In the genomic region with DNA sequence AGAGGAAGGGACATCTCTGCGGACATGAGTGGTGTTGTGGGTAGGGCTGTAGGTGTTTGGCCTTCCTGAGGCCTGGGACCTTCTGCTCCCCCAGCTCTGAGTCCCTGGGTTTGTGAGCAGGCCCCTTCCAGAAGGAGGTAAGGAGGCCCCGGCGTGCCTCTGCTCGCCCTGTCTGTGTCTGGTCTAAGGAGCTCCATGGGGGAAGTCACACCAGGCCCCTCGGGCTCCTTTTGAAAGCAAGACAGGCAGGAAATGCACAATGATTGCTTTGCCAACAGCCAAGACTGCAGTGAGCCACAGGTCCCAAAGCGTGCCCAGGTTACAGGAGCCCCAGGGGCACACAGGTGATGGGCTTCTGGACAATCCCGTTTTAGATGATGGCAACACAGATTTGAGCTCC, we compare ENCODE assay signal across 10 cellular contexts.
DNase-seq lines count a peak whose midpoint lies in the region; ATAC-seq and TF ChIP-seq lines count a peak whose summit lies in the region.
"Had no signal": no experiment of that assay in that cellular context is flagged by ENCODE, and none has a peak within 500 bp of the region (broad histone marks: within the 10 kb centered on the region; RNA-seq: fewer than 3 reads in every experiment).

No MANE protein-coding gene starts in this region.

- H3K27ac ChIP-seq in BLaER1: peak overlapping the region; percentile 66
- peak overlapping the region; percentile 44 for H3K27ac ChIP-seq in RWPE2 (ENCODE audit: poor library complexity, severe bottlenecking)
- peak overlapping the region; percentile 79 to 91 (median 88) for H3K27ac ChIP-seq in esophagus squamous epithelium
- H3K27ac ChIP-seq in gastrocnemius medialis: peak overlapping the region; percentile 44 to 84 (median 62)
- no peak overlapping the region for H3K27ac ChIP-seq in PC-9

- ATAC-seq in RWPE2 (ENCODE audit: low read depth) (peak; percentile 69), gastrocnemius medialis (no peak), GM18870 (IDR thresholded peaks at IDR 0.05; ENCODE audit: unreplicated experiment) (no peak), HG03175 (IDR thresholded peaks at IDR 0.05; ENCODE audit: unreplicated experiment) (no peak)
- ATAC-seq: activated naive CD4-positive, alpha-beta T cell treated with anti-CD3 and anti-CD28 coated beads, Interleukin-2, amount 50 U/mL, for 72 hours; left colon had no signal

- peaks cover 97% of the 10 kb centered on the region for H3K4me1 ChIP-seq in BLaER1
- peaks cover 13% of the 10 kb centered on the region for H3K4me1 ChIP-seq in RWPE2 (ENCODE audit: insufficient read depth, poor library complexity, severe bottlenecking)
- H3K4me1 ChIP-seq in esophagus squamous epithelium: peaks cover 45 to 95% (median 64%) of the 10 kb centered on the region in 3 donors
- peaks cover 36 to 81% of the 10 kb centered on the region in 2 donors for H3K4me1 ChIP-seq in gastrocnemius medialis
- H3K4me1 ChIP-seq in PC-9 (replicated peaks; ENCODE audit: insufficient read depth): no peaks in the 10 kb centered on the region

- WGBS in esophagus squamous epithelium, 2 donors: 0 to 37% methylated on average over 1 to 2 of the region's 7 CpGs

- DNase-seq in RWPE2 (ENCODE audit: low spot score) (no peak), esophagus squamous epithelium (lab: John Stamatoyannopoulos, UW) (no peak), gastrocnemius medialis (no peak), PC-9 (no peak), NCI-H1436 treated with DMSO at 0.1 percent for 48 hours (lab: John Stamatoyannopoulos, UW) (no peak)
- DNase-seq: left colon had no signal

- intact Hi-C loops in esophagus squamous epithelium (cut with DNase I): loop anchor here (10.0 kb wide), 1 partner anchor 80 kb away; no protein-coding TSS in a partner anchor
- intact Hi-C loops in gastrocnemius medialis (cut with DNase I; ENCODE audit: low total_unique reads): no loop called here
- intact Hi-C loops in PC-9 (cut with micrococcal nuclease; ENCODE audit: unreplicated experiment): no loop called here

- no peaks in the 10 kb centered on the region for H3F3A ChIP-seq in PC-9 (ENCODE audit: insufficient read depth, low read depth)

- no peaks in the 10 kb centered on the region for H3K9me2 ChIP-seq in PC-9 (ENCODE audit: insufficient read depth)

- H3K4me2 ChIP-seq in BLaER1 (peak overlapping the region; percentile 79), PC-9 (no peak overlapping the region)

- H3K4me3 ChIP-seq in BLaER1 (no peak overlapping the region), RWPE2 (ENCODE audit: severe bottlenecking) (no peak overlapping the region), esophagus squamous epithelium (no peak overlapping the region), gastrocnemius medialis (no peak overlapping the region), PC-9 (no peak overlapping the region)

- no peaks in the 10 kb centered on the region for H3K9me3 ChIP-seq in BLaER1
- H3K9me3 ChIP-seq in RWPE2 (ENCODE audit: severe bottlenecking): no peaks in the 10 kb centered on the region
- no peaks in the 10 kb centered on the region for H3K9me3 ChIP-seq in esophagus squamous epithelium
- no peaks in the 10 kb centered on the region for H3K9me3 ChIP-seq in gastrocnemius medialis
- no peaks in the 10 kb centered on the region for H3K9me3 ChIP-seq in PC-9 (ENCODE audit: insufficient read depth, low read depth)

- peaks cover 31% of the 10 kb centered on the region for H3K36me3 ChIP-seq in BLaER1
- H3K36me3 ChIP-seq in RWPE2 (ENCODE audit: low read depth): no peaks in the 10 kb centered on the region
- peaks cover 0 to 20% (median 0%) of the 10 kb centered on the region in 3 donors for H3K36me3 ChIP-seq in esophagus squamous epithelium
- no peaks in the 10 kb centered on the region for H3K36me3 ChIP-seq in gastrocnemius medialis
- no peaks in the 10 kb centered on the region for H3K36me3 ChIP-seq in PC-9 (ENCODE audit: low read depth)

- TF ChIP-seq POLR2A in esophagus squamous epithelium (IDR thresholded peaks at IDR 0.05) (no peak), gastrocnemius medialis (IDR thresholded peaks at IDR 0.05) (no peak)

- peak overlapping the region; percentile 39; the same call in 1 of the 2 replicates for H3K9ac ChIP-seq in BLaER1

- TF ChIP-seq CTCF in RWPE2 (IDR thresholded peaks at IDR 0.05; ENCODE audit: poor library complexity, severe bottlenecking) (no peak), esophagus squamous epithelium (IDR thresholded peaks at IDR 0.05) (no peak), gastrocnemius medialis (IDR thresholded peaks at IDR 0.05 in 4 of 5, conservative IDR thresholded peaks at IDR 0.05 in 1 of 5) (no peak), PC-9 (conservative IDR thresholded peaks at IDR 0.05) (no peak)

- peaks cover 96% of the 10 kb centered on the region for H4K20me1 ChIP-seq in BLaER1
- no peaks in the 10 kb centered on the region for H4K20me1 ChIP-seq in PC-9 (ENCODE audit: insufficient read depth)

- H3K79me2 ChIP-seq in PC-9 (ENCODE audit: low read depth): no peaks in the 10 kb centered on the region

- in situ Hi-C loops in gastrocnemius medialis (cut with MboI; ENCODE audit: low sequenced_read_pairs in 4 of 4): no loop called here

- CTCF ChIA-PET in PC-9 (lab: Charles Lee): no interaction called here

- no TSS peak for BruUV-seq in PC-9 (replicated peaks; lab: Mats Ljungman, UMichigan)

- H2AFZ ChIP-seq in PC-9: no peak overlapping the region

- no peaks in the 10 kb centered on the region for H3K27me3 ChIP-seq in BLaER1
- no peaks in the 10 kb centered on the region for H3K27me3 ChIP-seq in RWPE2 (ENCODE audit: insufficient read depth, poor library complexity, severe bottlenecking)
- H3K27me3 ChIP-seq in esophagus squamous epithelium: no peaks in the 10 kb centered on the region
- H3K27me3 ChIP-seq in gastrocnemius medialis: no peaks in the 10 kb centered on the region
- no peaks in the 10 kb centered on the region for H3K27me3 ChIP-seq in PC-9 (ENCODE audit: insufficient read depth, low read depth)

- POLR2A ChIA-PET in PC-9 (lab: Charles Lee; ENCODE audit: unreplicated experiment): no interaction called here
